ENCODE assay signal across 13 cellular contexts in the genomic region with DNA sequence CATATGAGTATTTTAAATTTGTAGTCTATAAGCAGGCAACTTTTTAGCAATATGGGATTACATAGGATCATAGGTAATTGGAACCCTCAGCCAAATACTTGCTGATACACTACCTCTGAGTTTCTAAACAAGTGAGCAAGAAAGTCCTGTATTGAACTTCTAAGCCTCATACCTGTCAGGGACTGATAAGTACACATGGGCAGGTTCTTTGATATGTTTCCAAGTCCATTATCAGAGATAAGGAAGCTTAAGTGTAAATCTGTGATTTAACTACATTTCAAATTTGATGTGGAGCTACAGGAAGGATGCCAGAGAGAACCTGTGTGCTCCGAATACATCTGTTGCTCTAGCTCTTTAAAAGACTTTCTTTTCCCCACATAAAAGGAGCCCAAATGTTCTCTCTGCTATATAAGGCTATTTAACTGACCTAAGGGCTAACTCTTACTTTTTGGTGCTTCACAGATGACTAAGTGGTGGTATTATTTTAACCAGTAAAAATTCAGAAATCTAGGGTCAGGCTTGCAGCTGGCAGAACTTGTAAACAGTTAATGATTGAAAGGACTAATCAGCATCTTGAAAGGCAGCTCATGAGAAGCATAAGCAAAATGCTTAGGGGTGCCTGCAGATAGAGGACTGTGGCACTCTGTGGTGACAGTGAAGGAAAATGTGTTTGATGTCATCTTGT.
A peak's percentile ranks its signal among the peaks of the same experiment; 100 is the strongest.
DNase-seq lines count a peak whose midpoint lies in the region; ATAC-seq, FAIRE-seq and TF ChIP-seq lines count a peak whose summit lies in the region.
"Had no signal": no experiment of that assay in that cellular context is flagged by ENCODE, and none has a peak within 500 bp of the region (broad histone marks: within the 10 kb centered on the region; RNA-seq: fewer than 3 reads in every experiment).

No MANE protein-coding gene starts in this region.

- H3K9me3 ChIP-seq in astrocyte (ENCODE audit: insufficient read depth, low read depth, low read length), result no peaks in the 10 kb centered on the region
- H3K9me3 ChIP-seq: BLaER1 had no signal

- FAIRE-seq in astrocyte (lab: Jason Lieb, UNC), result no peak

- no peaks in the 10 kb centered on the region for H4K20me1 ChIP-seq in astrocyte (ENCODE audit: insufficient read depth, low read length)
- H4K20me1 ChIP-seq: BLaER1 had no signal

- H3K79me2 ChIP-seq in astrocyte (ENCODE audit: insufficient read depth, low read length), result no peaks in the 10 kb centered on the region

- peak overlapping the region; percentile 11 for H3K9ac ChIP-seq in astrocyte (ENCODE audit: low read length)
- H3K9ac ChIP-seq: BLaER1 had no signal

- no peak overlapping the region for H3K4me3 Mint-ChIP-seq in astrocyte (ENCODE audit: unreplicated experiment)
- H3K4me3 Mint-ChIP-seq: stimulated activated naive B cell treated with anti-CD40 and anti-IgM and Interleukin-4, amounts not matched to agents 10 μg/mL and 1 μg/mL and 100 μg/mL, for 72 hours had no signal

- peak overlapping the region; percentile 22 for H3K27ac ChIP-seq in astrocyte (ENCODE audit: low read depth, low read length)
- H3K27ac ChIP-seq: BLaER1, coronary artery had no signal

- H3K9me3 Mint-ChIP-seq in astrocyte (ENCODE audit: unreplicated experiment), result no peaks in the 10 kb centered on the region
- H3K9me3 Mint-ChIP-seq: stimulated activated naive B cell treated with anti-CD40 and anti-IgM and Interleukin-4, amounts not matched to agents 10 μg/mL and 1 μg/mL and 100 μg/mL, for 72 hours had no signal

- no peaks in the 10 kb centered on the region for H3K27me3 ChIP-seq in astrocyte (ENCODE audit: insufficient read depth, low read length)
- H3K27me3 ChIP-seq: BLaER1 had no signal

- peaks cover 18% of the 10 kb centered on the region for H3K4me1 ChIP-seq in astrocyte (ENCODE audit: insufficient read depth, low read length)

- ATAC-seq in GM19468 (IDR thresholded peaks at IDR 0.05; ENCODE audit: extremely low read depth, unreplicated experiment) (peak; percentile 88), HG03039 (IDR thresholded peaks at IDR 0.05; ENCODE audit: unreplicated experiment) (peak; percentile 73)

- peaks cover 15% of the 10 kb centered on the region for H3K4me1 Mint-ChIP-seq in astrocyte (ENCODE audit: low read depth, unreplicated experiment)

- H3K4me3 ChIP-seq in astrocyte (ENCODE audit: insufficient read depth, low read depth, low read length), result no peak overlapping the region
- H3K4me3 ChIP-seq: BLaER1, coronary artery had no signal

- no peaks in the 10 kb centered on the region for H3K36me3 ChIP-seq in astrocyte (ENCODE audit: insufficient read depth, low read length)
- H3K36me3 ChIP-seq: BLaER1 had no signal

- in situ Hi-C loops in GM13976 (cut with MboI; ENCODE audit: low sequenced_read_pairs, unreplicated experiment), result no loop called here

- H3K27me3 Mint-ChIP-seq in astrocyte (ENCODE audit: low read depth, unreplicated experiment), result no peaks in the 10 kb centered on the region
- H3K27me3 Mint-ChIP-seq: stimulated activated naive B cell treated with anti-CD40 and anti-IgM and Interleukin-4, amounts not matched to agents 10 μg/mL and 1 μg/mL and 100 μg/mL, for 72 hours had no signal

- no peaks in the 10 kb centered on the region for H3K36me3 Mint-ChIP-seq in astrocyte (ENCODE audit: low read depth, unreplicated experiment)
- H3K36me3 Mint-ChIP-seq: stimulated activated naive B cell treated with anti-CD40 and anti-IgM and Interleukin-4, amounts not matched to agents 10 μg/mL and 1 μg/mL and 100 μg/mL, for 72 hours had no signal

- H3K4me2 ChIP-seq in astrocyte (ENCODE audit: low read length), result no peak overlapping the region

- TF ChIP-seq CTCF in GM13976 (IDR thresholded peaks at IDR 0.05; ENCODE audit: borderline replicate concordance, control extremely low read depth, extremely low read depth, insufficient read depth, missing control alignments) (no peak), astrocyte (IDR thresholded peaks at IDR 0.05; ENCODE audit: insufficient read depth, low read depth, low read length) (no peak)

- H2AFZ ChIP-seq in astrocyte (ENCODE audit: low read depth, low read length), result no peak overlapping the region

- DNase-seq in GM13976 (ENCODE audit: low spot score), result peak; percentile 21
- peak; percentile 47 for DNase-seq in astrocyte (ENCODE audit: low read depth)
- no peak for DNase-seq in SW 1271 (lab: John Stamatoyannopoulos, UW)
- DNase-seq in NK-92 treated with Interleukin-12 subunit alpha and Interleukin-12 subunit beta, amount 100 ng/mL, for 24 hours (lab: John Stamatoyannopoulos, UW), result no peak
- no peak for DNase-seq in effector CD4-positive, alpha-beta T cell
- no peak for DNase-seq in activated naive CD4-positive, alpha-beta T cell treated with anti-CD3 and anti-CD28 coated beads, Interleukin-2, amount 50 U/mL, for 16 hours
- DNase-seq: NCI-H1417; SIG-M5; stimulated activated naive B cell treated with anti-CD40 and anti-IgM and Interleukin-4, amounts not matched to agents 10 μg/mL and 1 μg/mL and 100 μg/mL, for 72 hours had no signal

- no peak overlapping the region for H3K27ac Mint-ChIP-seq in astrocyte (ENCODE audit: unreplicated experiment)

Comparison
In these comparisons a context has a peak if more than half of its experiments do, and no peak if none do; other contexts are left out.
1. DNase-seq: peak in GM13976 (single experiment) and astrocyte (single experiment); none in SW 1271 (0 of 2), NK-92 treated with Interleukin-12 subunit alpha and Interleukin-12 subunit beta, amount 100 ng/mL, for 24 hours (single experiment), effector CD4-positive, alpha-beta T cell (single experiment) and activated naive CD4-positive, alpha-beta T cell treated with anti-CD3 and anti-CD28 coated beads, Interleukin-2, amount 50 U/mL, for 16 hours (single experiment).